In the genomic region with DNA sequence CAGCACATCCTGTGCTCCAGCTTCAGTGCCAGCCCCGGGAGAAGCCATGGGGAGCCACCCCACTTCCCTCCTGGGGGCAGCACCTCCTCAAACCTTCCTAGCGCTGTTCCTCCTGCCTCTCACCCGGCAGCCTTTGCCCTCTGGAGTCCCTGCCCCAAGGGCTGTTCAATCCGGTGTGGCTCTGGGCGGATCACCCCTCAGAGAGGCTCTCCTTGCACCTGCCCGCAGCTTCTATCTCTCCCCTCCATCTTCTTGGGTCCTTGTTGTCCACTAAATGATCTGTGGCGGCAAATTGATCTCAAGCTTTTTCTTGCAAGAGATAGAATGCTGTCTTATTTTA, we compare ENCODE assay signal across 10 cellular contexts. TPM values are rescaled to one million over a fixed set of nuclear protein-coding genes. Genes with fewer than 3 reads are reported as not detected.
DNase-seq lines count a peak whose midpoint lies in the region; ATAC-seq and TF ChIP-seq lines count a peak whose summit lies in the region.
"Had no signal": no experiment of that assay in that cellular context is flagged by ENCODE, and none has a peak within 500 bp of the region (broad histone marks: within the 10 kb centered on the region; RNA-seq: fewer than 3 reads in every experiment).

No MANE protein-coding gene starts in this region.

- no peak overlapping the region for H3K4me3 ChIP-seq in IMR-90 (ENCODE audit: insufficient read depth, low read depth, low read length)
- H3K4me3 ChIP-seq in coronary artery = peak overlapping the region; percentile 91
- H3K4me3 ChIP-seq in naive thymus-derived CD4-positive, alpha-beta T cell (ENCODE audit: low read length) = no peak overlapping the region
- H3K4me3 ChIP-seq in GM23248 = no peak overlapping the region
- H3K4me3 ChIP-seq: pancreas, SK-N-MC had no signal

- H3K4me1 ChIP-seq in IMR-90 (ENCODE audit: control insufficient read depth, insufficient read depth, low read length) (peaks cover 20% of the 10 kb centered on the region), GM23248 (ENCODE audit: insufficient read depth) (peaks cover 5% of the 10 kb centered on the region; the same call in 1 of the 2 replicates)
- peaks cover 25 to 27% of the 10 kb centered on the region in 2 donors for H3K4me1 ChIP-seq in naive thymus-derived CD4-positive, alpha-beta T cell (ENCODE audit: control insufficient read depth in 2 of 2, insufficient read depth in 2 of 2, low read length in 2 of 2)

- H2AK5ac ChIP-seq in IMR-90 (ENCODE audit: low read depth, low read length) = 0 out of 2 replicates have a peak overlapping the region, but pooled peaks have one; percentile 29

- TF ChIP-seq CTCF in CD14-positive monocyte (IDR thresholded peaks at IDR 0.05) (no peak), IMR-90 (conservative IDR thresholded peaks at IDR 0.05; ENCODE audit: low read depth, low read length) (no peak), coronary artery (IDR thresholded peaks at IDR 0.05) (no peak)

- peak overlapping the region in 4 of 7 donors; percentile 14 to 94 (median 40) for H3K27ac Mint-ChIP-seq in CD14-positive monocyte
- peak overlapping the region in 5 of 9 donors; percentile 46 to 81 (median 77) for H3K27ac Mint-ChIP-seq in naive thymus-derived CD4-positive, alpha-beta T cell

- no peak overlapping the region for H3K18ac ChIP-seq in IMR-90 (ENCODE audit: low read depth, low read length)

- no peak overlapping the region; the same call in 1 of the 2 replicates for H3K4ac ChIP-seq in IMR-90 (ENCODE audit: low read depth, low read length)

- no peak for TF ChIP-seq RAD21 in IMR-90 (IDR thresholded peaks at IDR 0.05; ENCODE audit: low read length)

- H4K91ac ChIP-seq in IMR-90 (ENCODE audit: insufficient read depth, low read depth, low read length) = no peak overlapping the region

- peaks cover 7 to 16% (median 11%) of the 10 kb centered on the region in 7 donors for H3K9me3 Mint-ChIP-seq in CD14-positive monocyte
- H3K9me3 Mint-ChIP-seq in naive thymus-derived CD4-positive, alpha-beta T cell = peaks cover 0 to 15% (median 2%) of the 10 kb centered on the region in 11 donors

- peaks cover 44% of the 10 kb centered on the region for H3K4me1 Mint-ChIP-seq in CD14-positive monocyte
- H3K4me1 Mint-ChIP-seq in naive thymus-derived CD4-positive, alpha-beta T cell = peaks cover 31 to 44% (median 34%) of the 10 kb centered on the region in 7 donors

- peak overlapping the region; percentile 97 for H2AK9ac ChIP-seq in IMR-90 (replicated peaks; ENCODE audit: low read depth, low read length, poor library complexity)

- POLR2A ChIA-PET in IMR-90 (lab: Charles Lee; ENCODE audit: unreplicated experiment) = no interaction called here
- POLR2A ChIA-PET in naive thymus-derived CD4-positive, alpha-beta T cell (lab: Charles Lee) = interaction anchor here (0.7 to 2.9 kb wide), 3 partner anchors 9 to 602 kb away, joined by 3 to 16 read pairs (median 3); partner anchors contain the start of gene TSPAN32

- in situ Hi-C loops in IMR-90 (cut with MboI; ENCODE audit: low sequenced_read_pairs) = no loop called here
- in situ Hi-C loops in GM23248 (cut with MboI) = no loop called here

- no peak overlapping the region for H3K27ac ChIP-seq in IMR-90 (ENCODE audit: insufficient read depth, low read length)
- no peak overlapping the region for H3K27ac ChIP-seq in coronary artery
- H3K27ac ChIP-seq in naive thymus-derived CD4-positive, alpha-beta T cell (ENCODE audit: low read depth, low read length) = no peak overlapping the region
- H3K27ac ChIP-seq in GM23248 = no peak overlapping the region
- H3K27ac ChIP-seq: pancreas, SK-N-MC had no signal

- no peak for TF ChIP-seq POLR2A in IMR-90 (IDR thresholded peaks at IDR 0.05; ENCODE audit: low read depth, low read length)

- H3K9ac ChIP-seq in IMR-90 (ENCODE audit: low read depth, low read length) (no peak overlapping the region), GM23248 (no peak overlapping the region)

- peaks cover 30 to 55% of the 10 kb centered on the region in 2 donors for H3K36me3 Mint-ChIP-seq in CD14-positive monocyte
- peaks cover 0 to 26% (median 19%) of the 10 kb centered on the region in 5 donors for H3K36me3 Mint-ChIP-seq in naive thymus-derived CD4-positive, alpha-beta T cell

- WGBS in IMR-90 (ENCODE audit: extremely low coverage in 2 of 2, insufficient read length in 1 of 2), 2 experiments = 82% methylated on average over 3 of the region's 7 CpGs; no CpG with 5 or more reads in 1 of the 2 experiments
- WGBS in GM23248 (ENCODE audit: low coverage in 1 of 2, low lambda C conversion rate in 2 of 2, missing lambda C conversion rate in 2 of 2), 2 experiments = 89 to 99% methylated on average over 6 to 7 of the region's 7 CpGs

- intact Hi-C loops in CD14-positive monocyte (cut with micrococcal nuclease) (no loop called here), IMR-90 (cut with micrococcal nuclease) (no loop called here)
- intact Hi-C loops in naive thymus-derived CD4-positive, alpha-beta T cell (cut with micrococcal nuclease) = loop anchor here (2.0 to 5.0 kb wide), 6 partner anchors 25 to 1141 kb away; partner anchors contain the start of genes CTSD (in 1 of the 2), PHLDA2 (in 1 of the 2), TRPM5 (in 1 of the 2) and ZNF195 (in 1 of the 2)

- dilution Hi-C loops in IMR-90 (cut with HindIII; ENCODE audit: low sequenced_read_pairs, unreplicated experiment) = no loop called here

- H3K9me3 ChIP-seq in IMR-90 (ENCODE audit: control insufficient read depth, insufficient read depth, low read length) = peaks cover 3% of the 10 kb centered on the region; the same call in 1 of the 2 replicates
- no peaks in the 10 kb centered on the region for H3K9me3 ChIP-seq in naive thymus-derived CD4-positive, alpha-beta T cell (ENCODE audit: control insufficient read depth in 2 of 3, low read length in 3 of 3)
- H3K9me3 ChIP-seq in GM23248 (ENCODE audit: low read depth) = no peaks in the 10 kb centered on the region
- H3K9me3 ChIP-seq: pancreas had no signal

- no peaks in the 10 kb centered on the region for H4K20me1 ChIP-seq in IMR-90 (ENCODE audit: insufficient read depth, low read length)
- no peaks in the 10 kb centered on the region for H4K20me1 ChIP-seq in GM23248 (ENCODE audit: insufficient read depth)

- H3F3A ChIP-seq in GM23248 (ENCODE audit: insufficient read depth) = no peaks in the 10 kb centered on the region

- BruUV-seq in IMR-90 (replicated peaks; lab: Mats Ljungman, UMichigan) = no TSS peak

- no peak overlapping the region for H2BK5ac ChIP-seq in IMR-90 (ENCODE audit: low read depth, low read length, poor library complexity, severe bottlenecking)

- no peak overlapping the region for H2BK120ac ChIP-seq in IMR-90 (ENCODE audit: low read depth, low read length)

- H3K79me2 ChIP-seq in GM23248 (ENCODE audit: insufficient read depth) = no peaks in the 10 kb centered on the region

- H3K4me2 ChIP-seq in IMR-90 (ENCODE audit: low read depth, low read length) = no peak overlapping the region; the same call in 1 of the 2 replicates
- no peak overlapping the region for H3K4me2 ChIP-seq in GM23248 (ENCODE audit: unreplicated experiment)

- no peak overlapping the region for H4K8ac ChIP-seq in IMR-90 (ENCODE audit: low read depth in 2 of 2, low read length in 2 of 2)

- DNase-seq in CD14-positive monocyte (ENCODE audit: low spot score) (no peak), IMR-90 (no peak), coronary artery (ENCODE audit: low spot score) (no peak), GM23248 (no peak), NCI-H510A (lab: John Stamatoyannopoulos, UW) (no peak)
- no peak for DNase-seq in naive thymus-derived CD4-positive, alpha-beta T cell
- DNase-seq: pancreas had no signal

- H3K36me3 ChIP-seq in IMR-90 (ENCODE audit: control insufficient read depth, insufficient read depth, low read length) = peaks cover 2% of the 10 kb centered on the region; the same call in 1 of the 2 replicates
- no peaks in the 10 kb centered on the region for H3K36me3 ChIP-seq in naive thymus-derived CD4-positive, alpha-beta T cell (ENCODE audit: control insufficient read depth in 2 of 3, insufficient read depth in 3 of 3, low read length in 3 of 3)
- H3K36me3 ChIP-seq in GM23248 (ENCODE audit: low read depth) = no peaks in the 10 kb centered on the region
- H3K36me3 ChIP-seq: pancreas had no signal

- peaks cover 13% of the 10 kb centered on the region for H3K9me1 ChIP-seq in IMR-90 (ENCODE audit: insufficient read depth, low read length)

- H3K27me3 ChIP-seq in IMR-90 (ENCODE audit: control insufficient read depth, insufficient read depth, low read length) (no peaks in the 10 kb centered on the region), GM23248 (replicated peaks; ENCODE audit: insufficient read depth) (no peaks in the 10 kb centered on the region)
- H3K27me3 ChIP-seq in naive thymus-derived CD4-positive, alpha-beta T cell (ENCODE audit: control insufficient read depth in 2 of 2, insufficient read depth in 2 of 2, low read length in 2 of 2) = no peaks in the 10 kb centered on the region
- H3K27me3 ChIP-seq: pancreas had no signal

- H2BK15ac ChIP-seq in IMR-90 (ENCODE audit: low read depth, low read length) = no peak overlapping the region

- peak overlapping the region; percentile 52 to 53 for H3K4me3 Mint-ChIP-seq in CD14-positive monocyte
- H3K4me3 Mint-ChIP-seq in naive thymus-derived CD4-positive, alpha-beta T cell = peak overlapping the region; percentile 44 to 82 (median 63)

- ATAC-seq in IMR-90 (ENCODE audit: low read depth) = no peak
- ATAC-seq in naive thymus-derived CD4-positive, alpha-beta T cell = no peak
- ATAC-seq in HG03045 (IDR thresholded peaks at IDR 0.05; ENCODE audit: unreplicated experiment) = no peak
- no peak for ATAC-seq in GM19023 (IDR thresholded peaks at IDR 0.05; ENCODE audit: unreplicated experiment)

- no peak overlapping the region for H3K56ac ChIP-seq in IMR-90 (ENCODE audit: extremely low read depth, insufficient read depth, low read length)

- no peak overlapping the region for H4K5ac ChIP-seq in IMR-90 (ENCODE audit: low read depth, low read length)

- H2BK20ac ChIP-seq in IMR-90 (ENCODE audit: low read depth, low read length) = no peak overlapping the region

- no peak overlapping the region for H3K14ac ChIP-seq in IMR-90 (replicated peaks; ENCODE audit: low read depth, low read length)

- H3K23ac ChIP-seq in IMR-90 (ENCODE audit: low read depth, low read length) = no peak overlapping the region

- H3K9me2 ChIP-seq in GM23248 (ENCODE audit: insufficient read depth) = no peaks in the 10 kb centered on the region

- H3K79me1 ChIP-seq in IMR-90 (ENCODE audit: low read depth in 1 of 2, low read length in 2 of 2) = peaks cover 4 to 18% of the 10 kb centered on the region in 2 experiments; a peak in 2 of 4 replicates

- H2AFZ ChIP-seq in IMR-90 (replicated peaks; ENCODE audit: low read length, poor library complexity) (peak overlapping the region; percentile 58), GM23248 (no peak overlapping the region)

- H3K27me3 Mint-ChIP-seq in CD14-positive monocyte (ENCODE audit: low read depth in 3 of 3) = peaks cover 2 to 12% (median 5%) of the 10 kb centered on the region in 3 donors
- no peaks in the 10 kb centered on the region for H3K27me3 Mint-ChIP-seq in naive thymus-derived CD4-positive, alpha-beta T cell

- CTCF ChIA-PET in IMR-90 (lab: Yijun Ruan, JAX) = no interaction called here
- CTCF ChIA-PET in naive thymus-derived CD4-positive, alpha-beta T cell (lab: Charles Lee) = interaction anchor here (1.8 to 3.4 kb wide), 3 partner anchors 11 to 371 kb away, joined by 6 to 16 read pairs (median 7); no protein-coding TSS in a partner anchor

RNA-seq across cellular contexts. Expression of gene CDKN1C, which starts 18.1 kb away (rescaled TPM):
- polyA plus RNA-seq in CD14-positive monocyte (1 to 10 TPM; 3.2 to 4.7 TPM), IMR-90 (2012; rRNA removed) (3.0 and 3.7 TPM in 2 replicates), GM23248 (2016; fragmentation: Nextera tagmentation; extraction: Ambion mirVana) (0.38 and 1.2 TPM in 2 replicates)
- total RNA-seq in IMR-90 (2012; rRNA removed) = 1.6 and 2.2 TPM in 2 replicates
- 3.6 and 6.4 TPM in 2 replicates for polyA plus RNA-seq in IMR-90 (2012; cell fraction: cytosol; rRNA removed)
- 5.3 and 8.9 TPM in 2 replicates for polyA plus RNA-seq in IMR-90 (2012; cell fraction: nucleus; rRNA removed; ENCODE audit: low replicate concordance)
- total RNA-seq in naive thymus-derived CD4-positive, alpha-beta T cell = 10 to 100 TPM in 1 of 5 experiments, 1 to 10 TPM in 3, under 1 TPM in 1; 0.53 to 36.0 (median 6.0) TPM
- under 1 TPM; 0.35 to 0.94 TPM for polyA plus RNA-seq in naive thymus-derived CD4-positive, alpha-beta T cell
- 0.43 TPM in 1 of 2 replicates, not detected in the other for total RNA-seq in GM23248 (2014; rRNA removed; shearing (Covaris generic))

RNA-seq across cellular contexts. Expression of gene PHLDA2, which starts 25.6 kb away (rescaled TPM):
- polyA plus RNA-seq in CD14-positive monocyte (1 to 10 TPM; 2.6 to 4.7 TPM), IMR-90 (2012; rRNA removed) (89.0 and 154 TPM in 2 replicates), GM23248 (2016; fragmentation: Nextera tagmentation; extraction: Ambion mirVana) (64.4 and 66.0 TPM in 2 replicates)
- 3.8 and 4.4 TPM in 2 replicates for total RNA-seq in IMR-90 (2012; rRNA removed)
- 190 and 339 TPM in 2 replicates for polyA plus RNA-seq in IMR-90 (2012; cell fraction: cytosol; rRNA removed)
- polyA plus RNA-seq in IMR-90 (2012; cell fraction: nucleus; rRNA removed; ENCODE audit: low replicate concordance) = 56.3 and 191 TPM in 2 replicates
- 1 to 10 TPM in 3 of 5 experiments, not detected in 2; 2.5 to 7.9 (median 4.5) TPM for total RNA-seq in naive thymus-derived CD4-positive, alpha-beta T cell
- not detected for polyA plus RNA-seq in naive thymus-derived CD4-positive, alpha-beta T cell
- total RNA-seq in GM23248 (2014; rRNA removed; shearing (Covaris generic)) = 11.7 and 16.8 TPM in 2 replicates

Comparison
In these comparisons a context has a peak if more than half of its experiments do, and no peak if none do; other contexts are left out.
1. RNA of gene PHLDA2, which starts 25.6 kb away (polyA plus RNA-seq): 56.3 to 339 TPM in IMR-90 and 64.4 to 66.0 TPM in GM23248; 2.6 to 4.7 TPM in CD14-positive monocyte and not detected in naive thymus-derived CD4-positive, alpha-beta T cell; every median in the first group is over 10 times any median in the second.
2. intact Hi-C loops: an anchor here in naive thymus-derived CD4-positive, alpha-beta T cell (2.0 to 5.0 kb wide); none called in CD14-positive monocyte and IMR-90.